Comparison of ENCODE assay signal across 22 cellular contexts in genomic region chr12:131944601-131945251, GRCh38. TPM values are rescaled to one million over a fixed set of nuclear protein-coding genes. Genes with fewer than 3 reads are reported as not detected.
A peak's percentile ranks its signal among the peaks of the same experiment; 100 is the strongest.
DNase-seq lines count a peak whose midpoint lies in the region; ATAC-seq, FAIRE-seq and TF ChIP-seq lines count a peak whose summit lies in the region.
"Had no signal": no experiment of that assay in that cellular context is flagged by ENCODE, and none has a peak within 500 bp of the region (broad histone marks: within the 10 kb centered on the region; RNA-seq: fewer than 3 reads in every experiment).

No MANE protein-coding gene starts in this region.

- TF ChIP-seq POLR2A in GM18505 (IDR thresholded peaks at IDR 0.05; ENCODE audit: borderline replicate concordance, extremely low read depth, insufficient read depth, insufficient read length) (peak; percentile 13), H1 (IDR thresholded peaks at IDR 0.05; ENCODE audit: control extremely low read depth in 1 of 2, low read depth in 2 of 2, low read length in 2 of 2) (no peak), sigmoid colon (IDR thresholded peaks at IDR 0.05) (no peak)

- peak overlapping the region; percentile 10 for H3K27ac Mint-ChIP-seq in activated naive CD8-positive, alpha-beta T cell treated with anti-CD3 and anti-CD28 coated beads, Interleukin-2, amount 10 ng/mL, durations not matched to agents 7 days and 5 days
- no peak overlapping the region for H3K27ac Mint-ChIP-seq in activated naive CD8-positive, alpha-beta T cell treated with anti-CD3 and anti-CD28 coated beads, Interleukin-2, amount 50 U/mL, for 24 hours
- H3K27ac Mint-ChIP-seq: effector memory CD8-positive, alpha-beta T cell; mesothelial cell of epicardium had no signal

- H3K27me3 Mint-ChIP-seq in activated naive CD8-positive, alpha-beta T cell treated with anti-CD3 and anti-CD28 coated beads, Interleukin-2, amount 10 ng/mL, durations not matched to agents 7 days and 5 days, result no peaks in the 10 kb centered on the region
- no peaks in the 10 kb centered on the region for H3K27me3 Mint-ChIP-seq in activated naive CD8-positive, alpha-beta T cell treated with anti-CD3 and anti-CD28 coated beads, Interleukin-2, amount 50 U/mL, for 24 hours
- H3K27me3 Mint-ChIP-seq: central memory CD8-positive, alpha-beta T cell; effector memory CD8-positive, alpha-beta T cell had no signal

- peaks cover 17% of the 10 kb centered on the region for H3K4me1 Mint-ChIP-seq in activated naive CD8-positive, alpha-beta T cell treated with anti-CD3 and anti-CD28 coated beads, Interleukin-2, amount 10 ng/mL, durations not matched to agents 7 days and 5 days
- peaks cover 21% of the 10 kb centered on the region for H3K4me1 Mint-ChIP-seq in activated naive CD8-positive, alpha-beta T cell treated with anti-CD3 and anti-CD28 coated beads, Interleukin-2, amount 50 U/mL, for 24 hours
- H3K4me1 Mint-ChIP-seq: mesothelial cell of epicardium had no signal

- no peak overlapping the region for H4K91ac ChIP-seq in H1 (replicated peaks; ENCODE audit: insufficient read length, low read length)

- H3K4me1 ChIP-seq in H1 (replicated peaks in 1 of 4; ENCODE audit: control insufficient read depth in 3 of 4, insufficient read depth in 4 of 4, low read length in 3 of 4), result peaks cover 0 to 3% (median 1%) of the 10 kb centered on the region in 4 experiments; a peak in 4 of 7 replicates
- peaks cover 0 to 13% (median 4%) of the 10 kb centered on the region in 4 donors for H3K4me1 ChIP-seq in sigmoid colon

- peak; percentile 23 for DNase-seq in activated naive CD8-positive, alpha-beta T cell treated with anti-CD3 and anti-CD28 coated beads, Interleukin-2, amount 10 ng/mL, durations not matched to agents 7 days and 5 days
- DNase-seq in activated naive CD8-positive, alpha-beta T cell treated with anti-CD3 and anti-CD28 coated beads, Interleukin-2, amount 50 U/mL, for 24 hours, result no peak
- no peak for DNase-seq in H1 (ENCODE audit: low read depth in 1 of 2, low spot score in 2 of 2)
- peak; percentile 64 for DNase-seq in sigmoid colon
- no peak for DNase-seq in HuH-7 (ENCODE audit: low spot score)
- DNase-seq in NCI-H748 treated with DMSO at 0.1 percent for 48 hours (lab: John Stamatoyannopoulos, UW), result no peak
- DNase-seq: activated CD4-positive, alpha-beta T cell treated with anti-CD3 and anti-CD28 coated beads, Interleukin-2, amount 50 U/mL, for 1 hour; AML-193; amniotic stem cell; effector memory CD8-positive, alpha-beta T cell; IMR-90; NCI-H2029 treated with DMSO at 0.1 percent for 48 hours; NCI-H69; PC-3; stimulated activated CD4-positive, alpha-beta T cell treated with anti-CD3 and anti-CD28 coated beads, Interleukin-2, amount 100 ng/mL, for 48 hours had no signal

- H3K23me2 ChIP-seq in H1 (ENCODE audit: low read depth, low read length), result no peaks in the 10 kb centered on the region; the same call in 1 of the 2 replicates

- H3K14ac ChIP-seq in H1 (ENCODE audit: insufficient read length), result no peak overlapping the region

- H3K9me3 Mint-ChIP-seq in activated naive CD8-positive, alpha-beta T cell treated with anti-CD3 and anti-CD28 coated beads, Interleukin-2, amount 10 ng/mL, durations not matched to agents 7 days and 5 days, result no peaks in the 10 kb centered on the region
- no peaks in the 10 kb centered on the region for H3K9me3 Mint-ChIP-seq in activated naive CD8-positive, alpha-beta T cell treated with anti-CD3 and anti-CD28 coated beads, Interleukin-2, amount 50 U/mL, for 24 hours
- H3K9me3 Mint-ChIP-seq: central memory CD8-positive, alpha-beta T cell; effector memory CD8-positive, alpha-beta T cell; mesothelial cell of epicardium had no signal

- no peak overlapping the region for H3K56ac ChIP-seq in H1 (replicated peaks; ENCODE audit: insufficient read length, low read depth, low read length)

- no peaks in the 10 kb centered on the region for H3K79me2 ChIP-seq in H1 (ENCODE audit: control insufficient read depth in 1 of 2, insufficient read depth in 2 of 2, low read length in 2 of 2)

- TF ChIP-seq EP300 in H1 (IDR thresholded peaks at IDR 0.05; ENCODE audit: borderline replicate concordance in 1 of 2, low read depth in 2 of 2, low read length in 2 of 2), result no peak
- no peak for TF ChIP-seq EP300 in sigmoid colon (IDR thresholded peaks at IDR 0.05)

- WGBS in H1 (ENCODE audit: extremely low coverage in 1 of 2, insufficient coverage in 1 of 2, insufficient read length in 1 of 2, insufficient replicate concordance in 2 of 2, low coverage in 1 of 2, low lambda C conversion rate in 2 of 2, missing lambda C conversion rate in 1 of 2), 2 experiments, result 95% methylated on average over 32 of the region's 35 CpGs; no CpG with 5 or more reads in 1 of the 2 experiments
- 92 to 96% methylated on average over 35 of the region's 35 CpGs for WGBS in sigmoid colon, 2 donors

- intact Hi-C loops in sigmoid colon (cut with DNase I), result loop anchor here (5.0 kb wide), 2 partner anchors 112 to 1072 kb away; partner anchors contain the start of gene RAN

- no peak overlapping the region for H3K23ac ChIP-seq in H1 (ENCODE audit: insufficient read length)

- H3K9me3 ChIP-seq in H1 (ENCODE audit: insufficient read depth in 2 of 2, low read depth in 1 of 2, low read length in 1 of 2), result no peaks in the 10 kb centered on the region
- H3K9me3 ChIP-seq in sigmoid colon, result no peaks in the 10 kb centered on the region
- H3K9me3 ChIP-seq: heart left ventricle had no signal

- H3K36me3 ChIP-seq in H1 (ENCODE audit: control insufficient read depth in 2 of 4, insufficient read depth in 4 of 4, low read length in 3 of 4) (peaks cover 19 to 44% (median 36%) of the 10 kb centered on the region in 4 experiments), sigmoid colon (peaks cover 0 to 48% (median 14%) of the 10 kb centered on the region in 4 donors)

- POLR2A ChIA-PET in activated naive CD8-positive, alpha-beta T cell treated with anti-CD3 and anti-CD28 coated beads, Interleukin-2, amount 10 ng/mL, durations not matched to agents 7 days and 5 days (lab: Charles Lee), result interaction anchor here (0.8 to 1.7 kb wide), 2 partner anchors 8 to 15 kb away, joined by 3 to 8 read pairs; partner anchors contain the start of gene PUS1
- POLR2A ChIA-PET in H1 (lab: Charles Lee; ENCODE audit: partially characterized antibody), result interaction anchor here (0.5 to 5.6 kb wide), 15 partner anchors 9 to 115 kb away, joined by 3 to 44 read pairs (median 3); partner anchors contain the start of gene PUS1

- H2BK20ac ChIP-seq in H1 (ENCODE audit: low read length), result no peak overlapping the region

- peak overlapping the region; percentile 91 for H3K4ac ChIP-seq in H1 (replicated peaks; ENCODE audit: insufficient read length, low read depth, low read length)

- peak overlapping the region; percentile 88 for H2BK5ac ChIP-seq in H1 (ENCODE audit: low read depth, low read length)

- H3K27ac ChIP-seq in H1 (ENCODE audit: low read depth, low read length) (no peak overlapping the region), sigmoid colon (no peak overlapping the region)
- H3K27ac ChIP-seq: heart left ventricle had no signal

- no peak overlapping the region for H2AFZ ChIP-seq in H1 (ENCODE audit: low read length)

- no peak for TF ChIP-seq RAD21 in H1 (IDR thresholded peaks at IDR 0.05 in 1 of 2, conservative IDR thresholded peaks at IDR 0.05 in 1 of 2; ENCODE audit: low read depth in 2 of 2, low read length in 2 of 2)

- no peaks in the 10 kb centered on the region for H3K27me3 ChIP-seq in H1 (replicated peaks in 1 of 4; ENCODE audit: control insufficient read depth in 3 of 4, extremely low read depth in 1 of 4, insufficient read depth in 3 of 4, low read length in 3 of 4)
- no peaks in the 10 kb centered on the region for H3K27me3 ChIP-seq in sigmoid colon
- H3K27me3 ChIP-seq: heart left ventricle had no signal

- no peak overlapping the region for H2BK12ac ChIP-seq in H1 (ENCODE audit: low read depth, low read length)

- H3K4me3 ChIP-seq in H1 (ENCODE audit: extremely low read depth in 1 of 4, insufficient read depth in 2 of 4, low read depth in 3 of 4, low read length in 4 of 4) (no peak overlapping the region), sigmoid colon (no peak overlapping the region)
- H3K4me3 ChIP-seq: heart left ventricle had no signal

- H3K4me3 Mint-ChIP-seq in activated naive CD8-positive, alpha-beta T cell treated with anti-CD3 and anti-CD28 coated beads, Interleukin-2, amount 10 ng/mL, durations not matched to agents 7 days and 5 days, result no peak overlapping the region
- no peak overlapping the region for H3K4me3 Mint-ChIP-seq in activated naive CD8-positive, alpha-beta T cell treated with anti-CD3 and anti-CD28 coated beads, Interleukin-2, amount 50 U/mL, for 24 hours
- H3K4me3 Mint-ChIP-seq: central memory CD8-positive, alpha-beta T cell; effector memory CD8-positive, alpha-beta T cell; mesothelial cell of epicardium had no signal

- H3K36me3 Mint-ChIP-seq in activated naive CD8-positive, alpha-beta T cell treated with anti-CD3 and anti-CD28 coated beads, Interleukin-2, amount 10 ng/mL, durations not matched to agents 7 days and 5 days, result peaks cover 8% of the 10 kb centered on the region
- peaks cover 35% of the 10 kb centered on the region for H3K36me3 Mint-ChIP-seq in activated naive CD8-positive, alpha-beta T cell treated with anti-CD3 and anti-CD28 coated beads, Interleukin-2, amount 50 U/mL, for 24 hours (ENCODE audit: low read depth)

- CTCF ChIA-PET in H1 (lab: Charles Lee; ENCODE audit: partially characterized antibody), result no interaction called here

- H3K79me1 ChIP-seq in H1 (ENCODE audit: low read depth, low read length), result no peaks in the 10 kb centered on the region

- H4K8ac ChIP-seq in H1 (ENCODE audit: extremely low read depth, insufficient read depth, low read length), result no peak overlapping the region

- FAIRE-seq in H1 (lab: Jason Lieb, UNC), result no peak
- FAIRE-seq: D721Med, TTC549 had no signal

- H2BK120ac ChIP-seq in H1 (replicated peaks; ENCODE audit: low read depth, low read length), result no peak overlapping the region

- H3K9ac ChIP-seq in H1 (replicated peaks in 1 of 4; ENCODE audit: extremely low read depth in 1 of 4, low read depth in 3 of 4, low read length in 3 of 4), result no peak overlapping the region

- peaks cover 0 to 20% of the 10 kb centered on the region in 2 experiments for H4K20me1 ChIP-seq in H1 (replicated peaks in 1 of 2; ENCODE audit: control insufficient read depth in 1 of 2, insufficient read depth in 2 of 2, low read length in 2 of 2)

- no peak overlapping the region for H4K5ac ChIP-seq in H1 (ENCODE audit: insufficient read length, low read depth, low read length)

- TF ChIP-seq CTCF in H1 (IDR thresholded peaks at IDR 0.05; ENCODE audit: control extremely low read depth in 1 of 3, insufficient read depth in 1 of 3, low read depth in 1 of 3, low read length in 3 of 3) (no peak), sigmoid colon (IDR thresholded peaks at IDR 0.05) (no peak)

- no peak overlapping the region for H3K18ac ChIP-seq in H1 (ENCODE audit: extremely low read depth, low read length)

- no peak overlapping the region for H3K4me2 ChIP-seq in H1 (ENCODE audit: insufficient read depth in 1 of 2, low read depth in 2 of 2, low read length in 2 of 2)

- H2AK5ac ChIP-seq in H1 (ENCODE audit: low read depth, low read length), result no peak overlapping the region

- no peak for ATAC-seq in activated naive CD8-positive, alpha-beta T cell treated with anti-CD3 and anti-CD28 coated beads, Interleukin-2, amount 10 ng/mL, durations not matched to agents 7 days and 5 days (ENCODE audit: low read depth)
- no peak for ATAC-seq in activated naive CD8-positive, alpha-beta T cell treated with anti-CD3 and anti-CD28 coated beads, Interleukin-2, amount 50 U/mL, for 24 hours
- ATAC-seq in GM18505 (IDR thresholded peaks at IDR 0.05; ENCODE audit: unreplicated experiment) (no peak), GM18861 (IDR thresholded peaks at IDR 0.05; ENCODE audit: unreplicated experiment) (no peak)
- ATAC-seq: effector memory CD8-positive, alpha-beta T cell; heart left ventricle; PC-3 had no signal

- H2BK15ac ChIP-seq in H1 (ENCODE audit: low read length), result no peak overlapping the region

RNA-seq across cellular contexts. Expression of gene EP400, which starts 5.0 kb away (rescaled TPM):
- 10 to 100 TPM; 66.7 to 70.2 TPM for total RNA-seq in activated naive CD8-positive, alpha-beta T cell treated with anti-CD3 and anti-CD28 coated beads, Interleukin-2, amount 10 ng/mL, durations not matched to agents 7 days and 5 days
- 69.6 and 69.7 TPM in 2 replicates for total RNA-seq in H1 (2021; fragmentation: NEBNext Ultra II Directional; extraction: Animal tissue kit (Norgen Biotek cat#: 25700))
- polyA plus RNA-seq in H1 (2011; rRNA removed) (13.1 and 16.2 TPM in 2 replicates), sigmoid colon (10 to 100 TPM in 1 of 3 donors, 1 to 10 TPM in 2; 3.2 to 22.3 (median 4.2) TPM)
- polyA plus RNA-seq in H1 (2011; cell fraction: cytosol; rRNA removed), result 9.9 TPM
- polyA plus RNA-seq in H1 (2011; cell fraction: nucleus; rRNA removed), result 43.9 TPM
- 41.3 to 47.5 TPM (median 44.4 TPM) in 4 replicates for polyA plus RNA-seq in H1 (2012, experiment 1 of 2)
- 14.9 TPM for polyA plus RNA-seq in H1 (2012, experiment 2 of 2)
- 29.6 TPM for polyA plus RNA-seq in H1 (2013, experiment 1 of 2)
- 24.5 TPM for polyA plus RNA-seq in H1 (2013, experiment 2 of 2)
- polyA minus RNA-seq in H1 (2011; rRNA and poly(A)+ RNA removed), result 22.0 and 23.0 TPM in 2 replicates
- polyA minus RNA-seq in H1 (2011; cell fraction: cytosol; rRNA and poly(A)+ RNA removed), result 27.4 TPM
- polyA minus RNA-seq in H1 (2011; cell fraction: nucleus; rRNA and poly(A)+ RNA removed), result 33.5 TPM
- total RNA-seq in sigmoid colon, result 10 to 100 TPM; 14.5 to 35.7 (median 18.8) TPM

RNA-seq across cellular contexts. Expression of gene PUS1, which starts 15.7 kb away (rescaled TPM):
- total RNA-seq in activated naive CD8-positive, alpha-beta T cell treated with anti-CD3 and anti-CD28 coated beads, Interleukin-2, amount 10 ng/mL, durations not matched to agents 7 days and 5 days, result 10 to 100 TPM; 45.3 to 48.6 TPM
- 81.2 and 82.5 TPM in 2 replicates for total RNA-seq in H1 (2021; fragmentation: NEBNext Ultra II Directional; extraction: Animal tissue kit (Norgen Biotek cat#: 25700))
- polyA plus RNA-seq in H1 (2011; rRNA removed) (48.1 and 65.7 TPM in 2 replicates), sigmoid colon (10 to 100 TPM in 1 of 3 donors, 1 to 10 TPM in 2; 9.0 to 33.8 (median 9.7) TPM)
- polyA plus RNA-seq in H1 (2011; cell fraction: cytosol; rRNA removed), result 74.1 TPM
- 85.2 TPM for polyA plus RNA-seq in H1 (2011; cell fraction: nucleus; rRNA removed)
- 57.7 to 80.3 TPM (median 73.5 TPM) in 4 replicates for polyA plus RNA-seq in H1 (2012, experiment 1 of 2)
- polyA plus RNA-seq in H1 (2012, experiment 2 of 2), result 51.6 TPM
- polyA plus RNA-seq in H1 (2013, experiment 1 of 2), result 42.1 TPM
- 42.7 TPM for polyA plus RNA-seq in H1 (2013, experiment 2 of 2)
- 28.4 and 37.6 TPM in 2 replicates for polyA minus RNA-seq in H1 (2011; rRNA and poly(A)+ RNA removed)
- 50.9 TPM for polyA minus RNA-seq in H1 (2011; cell fraction: cytosol; rRNA and poly(A)+ RNA removed)
- 40.6 TPM for polyA minus RNA-seq in H1 (2011; cell fraction: nucleus; rRNA and poly(A)+ RNA removed)
- 10 to 100 TPM in 1 of 4 donors, 1 to 10 TPM in 3; 7.6 to 15.6 (median 8.9) TPM for total RNA-seq in sigmoid colon

RNA-seq across cellular contexts. Expression of gene ULK1, which starts 50.3 kb away (rescaled TPM):
- total RNA-seq in activated naive CD8-positive, alpha-beta T cell treated with anti-CD3 and anti-CD28 coated beads, Interleukin-2, amount 10 ng/mL, durations not matched to agents 7 days and 5 days, result 10 to 100 TPM; 32.6 to 33.2 TPM
- total RNA-seq in H1 (2021; fragmentation: NEBNext Ultra II Directional; extraction: Animal tissue kit (Norgen Biotek cat#: 25700)), result 44.1 and 48.5 TPM in 2 replicates
- polyA plus RNA-seq in H1 (2011; rRNA removed), result 13.0 and 26.4 TPM in 2 replicates
- polyA plus RNA-seq in H1 (2011; cell fraction: cytosol; rRNA removed), result 11.9 TPM
- 127 TPM for polyA plus RNA-seq in H1 (2011; cell fraction: nucleus; rRNA removed)
- polyA plus RNA-seq in H1 (2012, experiment 1 of 2), result 26.7 to 43.8 TPM (median 39.0 TPM) in 4 replicates
- 26.9 TPM for polyA plus RNA-seq in H1 (2012, experiment 2 of 2)
- 23.4 TPM for polyA plus RNA-seq in H1 (2013, experiment 1 of 2)
- polyA plus RNA-seq in H1 (2013, experiment 2 of 2), result 23.0 TPM
- polyA minus RNA-seq in H1 (2011; rRNA and poly(A)+ RNA removed), result 12.9 and 16.5 TPM in 2 replicates
- polyA minus RNA-seq in H1 (2011; cell fraction: cytosol; rRNA and poly(A)+ RNA removed), result 29.4 TPM
- polyA minus RNA-seq in H1 (2011; cell fraction: nucleus; rRNA and poly(A)+ RNA removed), result 42.7 TPM
- total RNA-seq in sigmoid colon, result 10 to 100 TPM; 13.2 to 29.1 (median 18.6) TPM
- polyA plus RNA-seq in sigmoid colon, result 10 to 100 TPM in 1 of 3 donors, 1 to 10 TPM in 2; 5.3 to 17.5 (median 5.4) TPM

Comparison
In these comparisons a context has a peak if more than half of its experiments do, and no peak if none do; other contexts are left out.
1. DNase-seq: peak in activated naive CD8-positive, alpha-beta T cell treated with anti-CD3 and anti-CD28 coated beads, Interleukin-2, amount 10 ng/mL, durations not matched to agents 7 days and 5 days (single experiment) and sigmoid colon (single experiment); none in activated naive CD8-positive, alpha-beta T cell treated with anti-CD3 and anti-CD28 coated beads, Interleukin-2, amount 50 U/mL, for 24 hours (single experiment), H1 (0 of 2), HuH-7 (single experiment) and NCI-H748 treated with DMSO at 0.1 percent for 48 hours (single experiment).